Comparison of ENCODE assay signal across 8 cellular contexts in the genomic region with DNA sequence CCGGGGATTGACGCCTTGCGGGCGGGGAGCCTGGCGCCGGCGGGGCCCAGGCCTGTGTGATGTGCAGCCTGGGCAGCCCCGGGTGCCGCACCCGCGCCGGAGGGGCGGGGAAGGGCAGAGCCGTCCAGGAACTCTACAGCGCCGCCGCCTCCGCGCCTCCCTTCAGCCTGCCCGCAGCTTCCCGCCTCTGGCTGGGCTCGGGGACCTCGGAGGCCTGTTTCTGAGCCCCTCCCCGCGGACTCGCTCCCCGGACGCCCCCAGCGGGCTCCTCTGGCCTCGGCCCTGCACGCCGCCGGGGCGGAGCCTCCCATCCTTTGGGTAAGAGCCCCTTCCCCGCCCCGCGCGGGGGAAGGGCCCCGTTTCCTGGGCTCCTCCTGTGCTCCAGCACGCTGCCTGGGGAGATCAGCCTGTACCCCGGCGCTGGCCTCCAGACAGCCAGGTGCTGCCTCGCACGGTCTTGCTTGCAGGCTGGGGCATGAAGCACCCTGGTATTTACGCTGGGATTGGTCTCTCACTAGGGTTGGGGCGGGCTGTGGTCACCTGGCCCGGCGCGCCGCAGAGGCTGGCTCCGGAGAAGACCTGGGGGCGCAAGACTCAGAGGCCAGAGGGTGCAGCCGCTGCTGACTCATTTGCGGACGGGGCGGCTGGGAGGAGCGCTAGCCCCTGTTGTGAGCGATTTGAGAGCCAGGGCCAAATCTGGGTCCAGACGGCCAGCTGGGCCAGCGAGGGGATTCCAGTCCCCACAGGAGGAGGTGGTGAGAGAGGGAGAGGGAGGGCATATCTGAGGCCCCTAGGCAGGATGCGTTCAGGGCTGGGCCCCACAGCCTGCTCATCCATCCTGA. TPM values are rescaled to one million over a fixed set of nuclear protein-coding genes. Genes with fewer than 3 reads are reported as not detected.
DNase-seq lines count a peak whose midpoint lies in the region; ATAC-seq lines count a peak whose summit lies in the region.

No MANE protein-coding gene starts in this region.

- no peaks in the 10 kb centered on the region for H3K9me3 Mint-ChIP-seq in activated CD4-positive, alpha-beta memory T cell treated with anti-CD3 and anti-CD28 coated beads for 36 hours
- H3K9me3 Mint-ChIP-seq in memory B cell: no peaks in the 10 kb centered on the region

- peak overlapping the region; percentile 70 for H3K4me3 Mint-ChIP-seq in activated CD4-positive, alpha-beta memory T cell treated with anti-CD3 and anti-CD28 coated beads for 36 hours
- H3K4me3 Mint-ChIP-seq in memory B cell: peak overlapping the region; percentile 79

- no peak overlapping the region for H3K27ac Mint-ChIP-seq in activated CD4-positive, alpha-beta memory T cell treated with anti-CD3 and anti-CD28 coated beads for 36 hours
- H3K27ac Mint-ChIP-seq in memory B cell: no peak overlapping the region

- POLR2A ChIA-PET in activated CD4-positive, alpha-beta memory T cell treated with anti-CD3 and anti-CD28 coated beads for 36 hours (lab: Charles Lee): no interaction called here

- H3K36me3 Mint-ChIP-seq in activated CD4-positive, alpha-beta memory T cell treated with anti-CD3 and anti-CD28 coated beads for 36 hours: no peaks in the 10 kb centered on the region
- no peaks in the 10 kb centered on the region for H3K36me3 Mint-ChIP-seq in memory B cell

- peaks cover 2% of the 10 kb centered on the region for H3K27me3 Mint-ChIP-seq in activated CD4-positive, alpha-beta memory T cell treated with anti-CD3 and anti-CD28 coated beads for 36 hours
- peaks cover 22% of the 10 kb centered on the region for H3K27me3 Mint-ChIP-seq in memory B cell

- H3K4me1 Mint-ChIP-seq in activated CD4-positive, alpha-beta memory T cell treated with anti-CD3 and anti-CD28 coated beads for 36 hours (ENCODE audit: low read depth): peaks cover 15% of the 10 kb centered on the region
- peaks cover 10% of the 10 kb centered on the region for H3K4me1 Mint-ChIP-seq in memory B cell

- ATAC-seq in HG03108 (IDR thresholded peaks at IDR 0.05; ENCODE audit: unreplicated experiment) (peak; percentile 60), memory B cell (ENCODE audit: low read depth) (peak; percentile 63)

- CTCF ChIA-PET in activated CD4-positive, alpha-beta memory T cell treated with anti-CD3 and anti-CD28 coated beads for 36 hours (lab: Charles Lee): no interaction called here

- intact Hi-C loops in activated CD4-positive, alpha-beta memory T cell treated with anti-CD3 and anti-CD28 coated beads for 36 hours (cut with micrococcal nuclease): loop anchor here (5.0 kb wide), 1 partner anchor 175 kb away; the partner anchor contains the start of gene TTC4

- peak; percentile 8 to 17 for DNase-seq in NCI-H187 (lab: John Stamatoyannopoulos, UW)
- DNase-seq in NCI-H187 treated with DMSO at 0.1 percent for 48 hours (lab: John Stamatoyannopoulos, UW): no peak
- DNase-seq in NCI-H526 (lab: John Stamatoyannopoulos, UW): peak; percentile 63 to 94
- peak; percentile 76 for DNase-seq in activated CD4-positive, alpha-beta memory T cell treated with anti-CD3 and anti-CD28 coated beads for 36 hours
- DNase-seq in effector CD4-positive, alpha-beta T cell: peak; percentile 19
- DNase-seq in memory B cell (ENCODE audit: low spot score in 2 of 2): peak in 1 of 2 donors; percentile 21
- DNase-seq in stimulated activated CD8-positive, alpha-beta memory T cell treated with anti-CD3 and anti-CD28 coated beads, Interleukin-12 subunit alpha, Interleukin-12 subunit beta, amount 100 ng/mL, for 24 hours (ENCODE audit: extremely low read depth): peak; percentile 31

RNA-seq across cellular contexts. Expression of gene ACOT11, which starts 5.7 kb away (rescaled TPM):
- total RNA-seq in activated CD4-positive, alpha-beta memory T cell treated with anti-CD3 and anti-CD28 coated beads for 36 hours: 1 to 10 TPM in 1 of 2 experiments, under 1 TPM in 1; 0.99 to 1.1 TPM
